In genomic region chr3:72255736-72256559, GRCh38 we compare ENCODE assay signal across 9 cellular contexts.
DNase-seq lines count a peak whose midpoint lies in the region; ATAC-seq and TF ChIP-seq lines count a peak whose summit lies in the region.
"Had no signal": no experiment of that assay in that cellular context is flagged by ENCODE, and none has a peak within 500 bp of the region (broad histone marks: within the 10 kb centered on the region; RNA-seq: fewer than 3 reads in every experiment).

No MANE protein-coding gene starts in this region.

- H3K9me3 Mint-ChIP-seq in activated T-helper 2 cell treated with anti-CD3 and anti-CD28 coated beads, Interferon-gamma antibody, Interleukin-2, Interleukin-4, amounts not matched to agents 10 μg/mL and 5 μg/mL and 100 μg/mL, durations not matched to agents 14 hours and 24 hours and 36 hours: peaks cover 4% of the 10 kb centered on the region
- H3K9me3 Mint-ChIP-seq: activated naive CD4-positive, alpha-beta T cell treated with anti-CD3 and anti-CD28 coated beads, Interleukin-2, amount 50 U/mL, for 24 hours had no signal

- no peak overlapping the region for H3K4me3 Mint-ChIP-seq in activated T-helper 2 cell treated with anti-CD3 and anti-CD28 coated beads, Interferon-gamma antibody, Interleukin-2, Interleukin-4, amounts not matched to agents 10 μg/mL and 5 μg/mL and 100 μg/mL, durations not matched to agents 14 hours and 24 hours and 36 hours (ENCODE audit: low read depth)
- H3K4me3 Mint-ChIP-seq: activated naive CD4-positive, alpha-beta T cell treated with anti-CD3 and anti-CD28 coated beads, Interleukin-2, amount 50 U/mL, for 24 hours had no signal

- H3K27me3 ChIP-seq in SU-DHL-6 (ENCODE audit: low read length) (no peaks in the 10 kb centered on the region), prostate gland (replicated peaks; ENCODE audit: insufficient read depth) (no peaks in the 10 kb centered on the region), esophagus muscularis mucosa (no peaks in the 10 kb centered on the region)

- no peak for ATAC-seq in GM19324 (IDR thresholded peaks at IDR 0.05; ENCODE audit: low FRiP score, unreplicated experiment)

- H3K36me3 ChIP-seq in SU-DHL-6 (ENCODE audit: low read length) (no peaks in the 10 kb centered on the region), prostate gland (no peaks in the 10 kb centered on the region), esophagus muscularis mucosa (no peaks in the 10 kb centered on the region)

- H3K9me3 ChIP-seq in SU-DHL-6 (ENCODE audit: insufficient read depth, low read length) (no peaks in the 10 kb centered on the region), prostate gland (no peaks in the 10 kb centered on the region), esophagus muscularis mucosa (no peaks in the 10 kb centered on the region)

- no peak overlapping the region for H2AFZ ChIP-seq in SU-DHL-6 (ENCODE audit: low read depth, low read length, severe bottlenecking)

- H3K9ac ChIP-seq in SU-DHL-6 (ENCODE audit: low read length): no peak overlapping the region

- H3K79me2 ChIP-seq in SU-DHL-6 (ENCODE audit: insufficient read depth, low read length): no peaks in the 10 kb centered on the region

- H3K4me1 Mint-ChIP-seq in activated T-helper 2 cell treated with anti-CD3 and anti-CD28 coated beads, Interferon-gamma antibody, Interleukin-2, Interleukin-4, amounts not matched to agents 10 μg/mL and 5 μg/mL and 100 μg/mL, durations not matched to agents 14 hours and 24 hours and 36 hours (ENCODE audit: low read depth): peaks cover 20% of the 10 kb centered on the region

- peak overlapping the region; percentile 16 for H3K4me2 ChIP-seq in SU-DHL-6 (ENCODE audit: low read depth, low read length, poor library complexity, severe bottlenecking)

- no peaks in the 10 kb centered on the region for H3F3A ChIP-seq in SU-DHL-6 (ENCODE audit: insufficient read depth)

- peaks cover 5% of the 10 kb centered on the region for H3K4me1 ChIP-seq in prostate gland (replicated peaks)
- peaks cover 18 to 37% (median 31%) of the 10 kb centered on the region in 4 donors for H3K4me1 ChIP-seq in esophagus muscularis mucosa

- H4K20me1 ChIP-seq in SU-DHL-6 (ENCODE audit: low read depth, low read length): no peaks in the 10 kb centered on the region

- H3K9me2 ChIP-seq in SU-DHL-6 (replicated peaks; ENCODE audit: insufficient read depth, low read length): no peaks in the 10 kb centered on the region

- TF ChIP-seq EP300 in esophagus muscularis mucosa (IDR thresholded peaks at IDR 0.05): no peak

- H3K4me3 ChIP-seq in Jurkat, Clone E6-1 (ENCODE audit: low read length): no peak overlapping the region
- H3K4me3 ChIP-seq in SU-DHL-6 (ENCODE audit: insufficient read depth, low read length, poor library complexity, severe bottlenecking) (no peak overlapping the region), prostate gland (no peak overlapping the region), esophagus muscularis mucosa (no peak overlapping the region)

- DNase-seq in COLO668 (lab: John Stamatoyannopoulos, UW; ENCODE audit: unreplicated experiment) (peak; percentile 82), fibroblast of gingiva (ENCODE audit: low read depth) (peak; percentile 18), prostate gland (ENCODE audit: low spot score) (peak; percentile 84), esophagus muscularis mucosa (ENCODE audit: extremely low spot score) (no peak)
- DNase-seq in Jurkat, Clone E6-1 (ENCODE audit: low read depth, low spot score): peak; percentile 67
- DNase-seq in activated T-helper 2 cell treated with anti-CD3 and anti-CD28 coated beads, Interferon-gamma antibody, Interleukin-2, Interleukin-4, amounts not matched to agents 10 μg/mL and 5 μg/mL and 100 μg/mL, durations not matched to agents 14 hours and 24 hours and 36 hours (ENCODE audit: low spot score): no peak

- no peak for TF ChIP-seq POLR2A in prostate gland (IDR thresholded peaks at IDR 0.05)
- no peak for TF ChIP-seq POLR2A in esophagus muscularis mucosa (IDR thresholded peaks at IDR 0.05; ENCODE audit: low read depth)

- H3K27ac ChIP-seq in SU-DHL-6 (ENCODE audit: low read depth, low read length) (no peak overlapping the region), prostate gland (peak overlapping the region; percentile 32 to 72), esophagus muscularis mucosa (replicated peaks in 1 of 4) (peak overlapping the region in 2 of 4 donors; percentile 8 to 27)

- WGBS in prostate gland: 11% methylated on average over 14 of the region's 14 CpGs
- WGBS in esophagus muscularis mucosa: 31% methylated on average over 13 of the region's 14 CpGs

- no peak for TF ChIP-seq CTCF in SU-DHL-6 (IDR thresholded peaks at IDR 0.05; ENCODE audit: insufficient read depth, low read length, poor library complexity, severe bottlenecking)
- peak in 3 of 4 experiments; percentile 20 to 49 (median 42) for TF ChIP-seq CTCF in prostate gland (IDR thresholded peaks at IDR 0.05)
- TF ChIP-seq CTCF in esophagus muscularis mucosa (IDR thresholded peaks at IDR 0.05): peak in 1 of 3 experiments; percentile 26

- H3K27ac Mint-ChIP-seq in activated T-helper 2 cell treated with anti-CD3 and anti-CD28 coated beads, Interferon-gamma antibody, Interleukin-2, Interleukin-4, amounts not matched to agents 10 μg/mL and 5 μg/mL and 100 μg/mL, durations not matched to agents 14 hours and 24 hours and 36 hours: no peak overlapping the region
- H3K27ac Mint-ChIP-seq: activated naive CD4-positive, alpha-beta T cell treated with anti-CD3 and anti-CD28 coated beads, Interleukin-2, amount 50 U/mL, for 24 hours had no signal

- H3K27me3 Mint-ChIP-seq in activated T-helper 2 cell treated with anti-CD3 and anti-CD28 coated beads, Interferon-gamma antibody, Interleukin-2, Interleukin-4, amounts not matched to agents 10 μg/mL and 5 μg/mL and 100 μg/mL, durations not matched to agents 14 hours and 24 hours and 36 hours (ENCODE audit: low read depth): peaks cover 23% of the 10 kb centered on the region
- H3K27me3 Mint-ChIP-seq: activated naive CD4-positive, alpha-beta T cell treated with anti-CD3 and anti-CD28 coated beads, Interleukin-2, amount 50 U/mL, for 24 hours had no signal

- intact Hi-C loops in prostate gland (cut with DNase I) (no loop called here), esophagus muscularis mucosa (cut with DNase I) (no loop called here)
- intact Hi-C loops in activated T-helper 2 cell treated with anti-CD3 and anti-CD28 coated beads, Interferon-gamma antibody, Interleukin-2, Interleukin-4, amounts not matched to agents 10 μg/mL and 5 μg/mL and 100 μg/mL, durations not matched to agents 14 hours and 24 hours and 36 hours (cut with micrococcal nuclease): no loop called here

- no peaks in the 10 kb centered on the region for H3K36me3 Mint-ChIP-seq in activated T-helper 2 cell treated with anti-CD3 and anti-CD28 coated beads, Interferon-gamma antibody, Interleukin-2, Interleukin-4, amounts not matched to agents 10 μg/mL and 5 μg/mL and 100 μg/mL, durations not matched to agents 14 hours and 24 hours and 36 hours (ENCODE audit: low read depth)

Comparison
In these comparisons a context has a peak if more than half of its experiments do, and no peak if none do; other contexts are left out.
1. DNase-seq: peak in COLO668 (single experiment), Jurkat, Clone E6-1 (single experiment), fibroblast of gingiva (single experiment) and prostate gland (single experiment); none in esophagus muscularis mucosa (single experiment) and activated T-helper 2 cell treated with anti-CD3 and anti-CD28 coated beads, Interferon-gamma antibody, Interleukin-2, Interleukin-4, amounts not matched to agents 10 μg/mL and 5 μg/mL and 100 μg/mL, durations not matched to agents 14 hours and 24 hours and 36 hours (single experiment).